8 cellular contexts compared by ENCODE assay signal in the genomic region with DNA sequence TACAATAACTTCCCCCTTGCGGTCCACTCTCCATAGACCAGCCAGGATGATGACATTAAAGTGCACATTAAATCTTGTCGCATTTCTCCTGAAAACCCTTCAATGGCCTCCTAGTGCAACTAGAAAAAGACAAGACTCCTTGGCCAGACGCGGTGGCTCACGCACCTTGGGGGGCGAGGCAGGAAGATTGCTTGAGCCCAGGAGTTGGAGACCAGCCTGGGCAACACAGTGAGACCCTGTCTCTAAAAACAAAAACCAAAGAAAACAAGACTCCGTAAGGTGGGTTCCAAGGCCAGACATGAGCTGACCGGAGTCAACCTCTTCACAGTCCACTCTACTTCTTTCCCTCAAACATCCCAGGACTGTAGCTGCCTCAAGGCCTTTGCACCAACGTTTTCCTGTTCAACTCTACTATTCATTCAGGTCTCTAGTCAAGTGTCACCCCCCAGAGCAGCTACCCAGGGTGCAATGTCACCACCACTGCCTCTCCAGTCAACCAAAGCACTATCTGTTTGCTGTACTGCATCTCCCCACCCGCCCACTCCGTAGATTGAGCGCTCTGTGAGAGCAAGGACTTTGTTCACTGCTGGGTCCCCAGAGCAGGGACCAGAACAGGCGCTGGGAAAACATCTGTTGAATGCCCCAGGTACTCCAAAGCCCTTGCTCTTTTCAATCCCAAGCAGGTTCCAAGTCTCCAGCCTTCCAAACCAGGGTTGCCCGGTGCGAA. TPM values are rescaled to one million over a fixed set of nuclear protein-coding genes. Genes with fewer than 3 reads are reported as not detected.
DNase-seq lines count a peak whose midpoint lies in the region; ATAC-seq and TF ChIP-seq lines count a peak whose summit lies in the region.

No MANE protein-coding gene starts in this region.

- H3K4me3 Mint-ChIP-seq in activated CD4-positive, alpha-beta T cell treated with anti-CD3 and anti-CD28 coated beads, Interleukin-2, amount 10 ng/mL, durations not matched to agents 24 days and 14 days, result peak overlapping the region; percentile 94

- peaks cover 22% of the 10 kb centered on the region for H3K4me1 Mint-ChIP-seq in activated CD4-positive, alpha-beta T cell treated with anti-CD3 and anti-CD28 coated beads, Interleukin-2, amount 10 ng/mL, durations not matched to agents 24 days and 14 days

- ATAC-seq in HG03378 (IDR thresholded peaks at IDR 0.05; ENCODE audit: unreplicated experiment) (peak; percentile 13), psoas muscle (peak in 3 of 4 donors; percentile 2 to 7 (median 4))

- H3K36me3 ChIP-seq in psoas muscle (ENCODE audit: insufficient read depth in 1 of 2, low read depth in 1 of 2), result peaks cover 4 to 26% of the 10 kb centered on the region in 2 donors

- no peaks in the 10 kb centered on the region for H3K9me3 Mint-ChIP-seq in activated CD4-positive, alpha-beta T cell treated with anti-CD3 and anti-CD28 coated beads, Interleukin-2, amount 10 ng/mL, durations not matched to agents 24 days and 14 days

- no peaks in the 10 kb centered on the region for H3K9me3 ChIP-seq in psoas muscle

- H3K27me3 Mint-ChIP-seq in activated CD4-positive, alpha-beta T cell treated with anti-CD3 and anti-CD28 coated beads, Interleukin-2, amount 10 ng/mL, durations not matched to agents 24 days and 14 days, result no peaks in the 10 kb centered on the region

- peaks cover 35% of the 10 kb centered on the region for H3K4me1 ChIP-seq in psoas muscle

- no peaks in the 10 kb centered on the region for H3K27me3 ChIP-seq in psoas muscle (ENCODE audit: insufficient read depth in 3 of 3, low read length in 2 of 3)

- DNase-seq in activated T-cell treated with anti-CD3 and anti-CD28 coated beads for 1 hour (ENCODE audit: low read depth) (peak; percentile 4), fibroblast of mammary gland (ENCODE audit: low read depth) (no peak), psoas muscle (no peak), activated gamma-delta T cell (lab: John Stamatoyannopoulos, UW) (no peak), hypothalamus (lab: John Stamatoyannopoulos, UW) (no peak)
- DNase-seq in activated T-cell treated with anti-CD3 and anti-CD28 coated beads, Interleukin-2, amount 50 U/mL, for 1 hour, result no peak
- DNase-seq in activated CD4-positive, alpha-beta T cell treated with anti-CD3 and anti-CD28 coated beads, Interleukin-2, amount 10 ng/mL, durations not matched to agents 24 days and 14 days, result no peak

- H3K4me3 ChIP-seq in fibroblast of mammary gland (ENCODE audit: control insufficient read depth, low read depth, low read length), result peak overlapping the region; percentile 100
- peak overlapping the region; percentile 98 for H3K4me3 ChIP-seq in psoas muscle

- TF ChIP-seq CTCF in fibroblast of mammary gland (conservative IDR thresholded peaks at IDR 0.05; ENCODE audit: control insufficient read depth, insufficient read depth, low read depth, low read length) (no peak), psoas muscle (IDR thresholded peaks at IDR 0.05) (no peak)

- intact Hi-C loops in activated CD4-positive, alpha-beta T cell treated with anti-CD3 and anti-CD28 coated beads, Interleukin-2, amount 10 ng/mL, durations not matched to agents 24 days and 14 days (cut with micrococcal nuclease), result loop anchor here (2.0 to 10.0 kb wide), 6 partner anchors 117 to 1203 kb away; a partner anchor contains a TSS
- intact Hi-C loops in psoas muscle (cut with DNase I), result no loop called here

- peak overlapping the region; percentile 97 for H3K27ac ChIP-seq in psoas muscle

- H3K27ac Mint-ChIP-seq in activated CD4-positive, alpha-beta T cell treated with anti-CD3 and anti-CD28 coated beads, Interleukin-2, amount 10 ng/mL, durations not matched to agents 24 days and 14 days, result peak overlapping the region; percentile 95

- peaks cover 22% of the 10 kb centered on the region for H3K36me3 Mint-ChIP-seq in activated CD4-positive, alpha-beta T cell treated with anti-CD3 and anti-CD28 coated beads, Interleukin-2, amount 10 ng/mL, durations not matched to agents 24 days and 14 days (ENCODE audit: low read depth)

- 53 to 56% (median 54%) methylated on average over 15 of the region's 15 CpGs for WGBS in psoas muscle, 3 donors

RNA-seq across cellular contexts. Expression of a gene that starts 0.7 kb away (rescaled TPM):
- total RNA-seq in activated CD4-positive, alpha-beta T cell treated with anti-CD3 and anti-CD28 coated beads, Interleukin-2, amount 10 ng/mL, durations not matched to agents 24 days and 14 days, result 24.9 and 26.1 TPM in 2 replicates
- 10 to 100 TPM; 12.1 to 32.0 (median 21.8) TPM for total RNA-seq in psoas muscle
- polyA plus RNA-seq in psoas muscle, result 10 to 100 TPM; 27.6 to 46.1 (median 38.0) TPM

RNA-seq across cellular contexts. Expression of a gene that starts 1.1 kb away (rescaled TPM):
- total RNA-seq in activated CD4-positive, alpha-beta T cell treated with anti-CD3 and anti-CD28 coated beads, Interleukin-2, amount 10 ng/mL, durations not matched to agents 24 days and 14 days, result 90.1 and 96.2 TPM in 2 replicates
- total RNA-seq in psoas muscle, result 100 to 1,000 TPM; 247 to 422 (median 337) TPM
- polyA plus RNA-seq in psoas muscle, result 100 to 1,000 TPM; 411 to 533 (median 483) TPM

RNA-seq across cellular contexts. Expression of a gene that starts 46.3 kb away (rescaled TPM):
- total RNA-seq in activated CD4-positive, alpha-beta T cell treated with anti-CD3 and anti-CD28 coated beads, Interleukin-2, amount 10 ng/mL, durations not matched to agents 24 days and 14 days, result not detected in 2 replicates
- not detected for total RNA-seq in psoas muscle
- under 1 TPM; 0.03 to 0.07 (median 0.04) TPM for polyA plus RNA-seq in psoas muscle
